9 cellular contexts compared by ENCODE assay signal in genomic region chr20:53421343-53421742, GRCh38.
"Had no signal": no experiment of that assay in that cellular context is flagged by ENCODE, and none has a peak within 500 bp of the region (broad histone marks: within the 10 kb centered on the region; RNA-seq: fewer than 3 reads in every experiment).

No MANE protein-coding gene starts in this region.

- H3K4me3 Mint-ChIP-seq: GM23338, HFFc6 had no signal

- H3K4me2 ChIP-seq: GM23338 had no signal

- H3K9ac ChIP-seq: GM23248 had no signal

- H3K36me3 ChIP-seq: HAP-1 had no signal

- H3K27ac ChIP-seq: GM23248 had no signal

- H3K9me3 Mint-ChIP-seq: GM23338 had no signal

- FAIRE-seq: H1 had no signal

- H3K4me3 ChIP-seq: GM23248, GM23338, HAP-1 had no signal

- H2AFZ ChIP-seq: GM23248, GM23338 had no signal

- H3K4me1 ChIP-seq: HAP-1 had no signal

- ATAC-seq: GM23338, HCT116 had no signal

- DNase-seq: GM23248, GOT3, H7, HCEC 1CT, HFFc6 had no signal

- H3K9me3 ChIP-seq: HAP-1 had no signal

- H3K27ac Mint-ChIP-seq: GM23338, HFFc6 had no signal
